Comparison of ENCODE assay signal across 2 cellular contexts in the genomic region with DNA sequence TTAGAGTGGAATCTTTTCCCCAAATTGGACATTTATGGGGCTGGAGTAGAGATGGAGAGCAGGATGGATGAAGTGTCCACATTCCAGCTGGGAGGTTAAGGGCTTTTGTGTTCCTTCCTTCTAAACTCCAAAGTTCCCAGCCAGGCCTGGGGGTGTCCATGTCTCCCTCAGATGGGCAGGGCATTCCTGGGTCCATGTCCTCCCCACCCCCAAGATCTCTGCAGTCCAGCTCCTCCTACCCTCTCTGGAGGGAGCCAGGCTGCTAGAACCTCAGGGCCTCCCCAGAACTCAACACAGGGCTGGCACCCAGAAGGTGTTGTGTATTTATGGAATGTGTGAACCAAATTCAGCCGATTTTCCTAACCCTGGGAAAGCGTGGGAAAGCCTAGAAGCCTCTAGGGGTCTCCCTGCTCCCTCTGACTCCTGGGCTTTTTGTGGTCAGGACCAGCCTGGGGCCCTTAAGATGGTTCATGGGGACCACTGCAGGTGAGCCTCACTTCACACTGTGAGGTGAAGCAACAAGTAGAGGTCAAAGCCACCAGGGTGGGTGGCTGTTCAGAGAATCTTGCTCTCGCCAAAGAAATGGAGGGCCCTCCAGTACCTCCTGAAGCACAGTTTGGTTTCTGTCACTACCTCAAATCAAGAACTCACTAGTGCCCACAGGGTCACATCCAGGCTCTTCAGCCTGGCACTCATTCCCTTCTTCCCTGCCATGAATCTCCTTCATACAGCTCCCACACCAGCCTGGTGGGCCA.
TF ChIP-seq lines count a peak whose summit lies in the region.

No MANE protein-coding gene starts in this region.

TF ChIP-seq in GM23338, 12 proteins besides CTCF, POLR2A, EP300 and RAD21:
- TF ChIP-seq, protein P1, sequence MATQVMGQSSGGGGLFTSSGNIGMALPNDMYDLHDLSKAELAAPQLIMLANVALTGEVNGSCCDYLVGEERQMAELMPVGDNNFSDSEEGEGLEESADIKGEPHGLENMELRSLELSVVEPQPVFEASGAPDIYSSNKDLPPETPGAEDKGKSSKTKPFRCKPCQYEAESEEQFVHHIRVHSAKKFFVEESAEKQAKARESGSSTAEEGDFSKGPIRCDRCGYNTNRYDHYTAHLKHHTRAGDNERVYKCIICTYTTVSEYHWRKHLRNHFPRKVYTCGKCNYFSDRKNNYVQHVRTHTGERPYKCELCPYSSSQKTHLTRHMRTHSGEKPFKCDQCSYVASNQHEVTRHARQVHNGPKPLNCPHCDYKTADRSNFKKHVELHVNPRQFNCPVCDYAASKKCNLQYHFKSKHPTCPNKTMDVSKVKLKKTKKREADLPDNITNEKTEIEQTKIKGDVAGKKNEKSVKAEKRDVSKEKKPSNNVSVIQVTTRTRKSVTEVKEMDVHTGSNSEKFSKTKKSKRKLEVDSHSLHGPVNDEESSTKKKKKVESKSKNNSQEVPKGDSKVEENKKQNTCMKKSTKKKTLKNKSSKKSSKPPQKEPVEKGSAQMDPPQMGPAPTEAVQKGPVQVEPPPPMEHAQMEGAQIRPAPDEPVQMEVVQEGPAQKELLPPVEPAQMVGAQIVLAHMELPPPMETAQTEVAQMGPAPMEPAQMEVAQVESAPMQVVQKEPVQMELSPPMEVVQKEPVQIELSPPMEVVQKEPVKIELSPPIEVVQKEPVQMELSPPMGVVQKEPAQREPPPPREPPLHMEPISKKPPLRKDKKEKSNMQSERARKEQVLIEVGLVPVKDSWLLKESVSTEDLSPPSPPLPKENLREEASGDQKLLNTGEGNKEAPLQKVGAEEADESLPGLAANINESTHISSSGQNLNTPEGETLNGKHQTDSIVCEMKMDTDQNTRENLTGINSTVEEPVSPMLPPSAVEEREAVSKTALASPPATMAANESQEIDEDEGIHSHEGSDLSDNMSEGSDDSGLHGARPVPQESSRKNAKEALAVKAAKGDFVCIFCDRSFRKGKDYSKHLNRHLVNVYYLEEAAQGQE (IDR thresholded peaks at IDR 0.05; ENCODE audit: unreplicated experiment), result no peak
- TF ChIP-seq, protein P2, sequence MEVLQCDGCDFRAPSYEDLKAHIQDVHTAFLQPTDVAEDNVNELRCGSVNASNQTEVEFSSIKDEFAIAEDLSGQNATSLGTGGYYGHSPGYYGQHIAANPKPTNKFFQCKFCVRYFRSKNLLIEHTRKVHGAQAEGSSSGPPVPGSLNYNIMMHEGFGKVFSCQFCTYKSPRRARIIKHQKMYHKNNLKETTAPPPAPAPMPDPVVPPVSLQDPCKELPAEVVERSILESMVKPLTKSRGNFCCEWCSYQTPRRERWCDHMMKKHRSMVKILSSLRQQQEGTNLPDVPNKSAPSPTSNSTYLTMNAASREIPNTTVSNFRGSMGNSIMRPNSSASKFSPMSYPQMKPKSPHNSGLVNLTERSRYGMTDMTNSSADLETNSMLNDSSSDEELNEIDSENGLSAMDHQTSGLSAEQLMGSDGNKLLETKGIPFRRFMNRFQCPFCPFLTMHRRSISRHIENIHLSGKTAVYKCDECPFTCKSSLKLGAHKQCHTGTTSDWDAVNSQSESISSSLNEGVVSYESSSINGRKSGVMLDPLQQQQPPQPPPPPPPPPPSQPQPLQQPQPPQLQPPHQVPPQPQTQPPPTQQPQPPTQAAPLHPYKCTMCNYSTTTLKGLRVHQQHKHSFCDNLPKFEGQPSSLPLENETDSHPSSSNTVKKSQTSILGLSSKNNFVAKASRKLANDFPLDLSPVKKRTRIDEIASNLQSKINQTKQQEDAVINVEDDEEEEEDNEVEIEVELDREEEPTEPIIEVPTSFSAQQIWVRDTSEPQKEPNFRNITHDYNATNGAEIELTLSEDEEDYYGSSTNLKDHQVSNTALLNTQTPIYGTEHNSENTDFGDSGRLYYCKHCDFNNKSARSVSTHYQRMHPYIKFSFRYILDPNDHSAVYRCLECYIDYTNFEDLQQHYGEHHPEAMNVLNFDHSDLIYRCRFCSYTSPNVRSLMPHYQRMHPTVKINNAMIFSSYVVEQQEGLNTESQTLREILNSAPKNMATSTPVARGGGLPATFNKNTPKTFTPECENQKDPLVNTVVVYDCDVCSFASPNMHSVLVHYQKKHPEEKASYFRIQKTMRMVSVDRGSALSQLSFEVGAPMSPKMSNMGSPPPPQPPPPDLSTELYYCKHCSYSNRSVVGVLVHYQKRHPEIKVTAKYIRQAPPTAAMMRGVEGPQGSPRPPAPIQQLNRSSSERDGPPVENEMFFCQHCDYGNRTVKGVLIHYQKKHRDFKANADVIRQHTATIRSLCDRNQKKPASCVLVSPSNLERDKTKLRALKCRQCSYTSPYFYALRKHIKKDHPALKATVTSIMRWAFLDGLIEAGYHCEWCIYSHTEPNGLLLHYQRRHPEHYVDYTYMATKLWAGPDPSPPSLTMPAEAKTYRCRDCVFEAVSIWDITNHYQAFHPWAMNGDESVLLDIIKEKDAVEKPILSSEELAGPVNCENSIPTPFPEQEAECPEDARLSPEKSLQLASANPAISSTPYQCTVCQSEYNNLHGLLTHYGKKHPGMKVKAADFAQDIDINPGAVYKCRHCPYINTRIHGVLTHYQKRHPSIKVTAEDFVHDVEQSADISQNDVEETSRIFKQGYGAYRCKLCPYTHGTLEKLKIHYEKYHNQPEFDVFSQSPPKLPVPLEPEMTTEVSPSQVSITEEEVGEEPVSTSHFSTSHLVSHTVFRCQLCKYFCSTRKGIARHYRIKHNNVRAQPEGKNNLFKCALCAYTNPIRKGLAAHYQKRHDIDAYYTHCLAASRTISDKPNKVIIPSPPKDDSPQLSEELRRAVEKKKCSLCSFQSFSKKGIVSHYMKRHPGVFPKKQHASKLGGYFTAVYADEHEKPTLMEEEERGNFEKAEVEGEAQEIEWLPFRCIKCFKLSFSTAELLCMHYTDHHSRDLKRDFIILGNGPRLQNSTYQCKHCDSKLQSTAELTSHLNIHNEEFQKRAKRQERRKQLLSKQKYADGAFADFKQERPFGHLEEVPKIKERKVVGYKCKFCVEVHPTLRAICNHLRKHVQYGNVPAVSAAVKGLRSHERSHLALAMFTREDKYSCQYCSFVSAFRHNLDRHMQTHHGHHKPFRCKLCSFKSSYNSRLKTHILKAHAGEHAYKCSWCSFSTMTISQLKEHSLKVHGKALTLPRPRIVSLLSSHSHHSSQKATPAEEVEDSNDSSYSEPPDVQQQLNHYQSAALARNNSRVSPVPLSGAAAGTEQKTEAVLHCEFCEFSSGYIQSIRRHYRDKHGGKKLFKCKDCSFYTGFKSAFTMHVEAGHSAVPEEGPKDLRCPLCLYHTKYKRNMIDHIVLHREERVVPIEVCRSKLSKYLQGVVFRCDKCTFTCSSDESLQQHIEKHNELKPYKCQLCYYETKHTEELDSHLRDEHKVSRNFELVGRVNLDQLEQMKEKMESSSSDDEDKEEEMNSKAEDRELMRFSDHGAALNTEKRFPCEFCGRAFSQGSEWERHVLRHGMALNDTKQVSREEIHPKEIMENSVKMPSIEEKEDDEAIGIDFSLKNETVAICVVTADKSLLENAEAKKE (CRISPR knock-in tag; IDR thresholded peaks at IDR 0.05), result no peak
- TF ChIP-seq EZH2phosphoT487 (IDR thresholded peaks at IDR 0.05; ENCODE audit: unreplicated experiment) (no peak), POLR2AphosphoS5 (IDR thresholded peaks at IDR 0.05; ENCODE audit: low read depth) (no peak), ZNF331 (CRISPR knock-in tag; IDR thresholded peaks at IDR 0.05; ENCODE audit: low read depth) (no peak), ZNF114 (CRISPR knock-in tag; IDR thresholded peaks at IDR 0.05) (no peak)
- TF ChIP-seq, protein P3, sequence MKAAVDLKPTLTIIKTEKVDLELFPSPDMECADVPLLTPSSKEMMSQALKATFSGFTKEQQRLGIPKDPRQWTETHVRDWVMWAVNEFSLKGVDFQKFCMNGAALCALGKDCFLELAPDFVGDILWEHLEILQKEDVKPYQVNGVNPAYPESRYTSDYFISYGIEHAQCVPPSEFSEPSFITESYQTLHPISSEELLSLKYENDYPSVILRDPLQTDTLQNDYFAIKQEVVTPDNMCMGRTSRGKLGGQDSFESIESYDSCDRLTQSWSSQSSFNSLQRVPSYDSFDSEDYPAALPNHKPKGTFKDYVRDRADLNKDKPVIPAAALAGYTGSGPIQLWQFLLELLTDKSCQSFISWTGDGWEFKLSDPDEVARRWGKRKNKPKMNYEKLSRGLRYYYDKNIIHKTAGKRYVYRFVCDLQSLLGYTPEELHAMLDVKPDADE (IDR thresholded peaks at IDR 0.05), result no peak

TF ChIP-seq in WTC11, 78 proteins besides CTCF, POLR2A, EP300 and RAD21 (continued from another document):
- TF ChIP-seq ZBTB21 (CRISPR knock-in tag; IDR thresholded peaks at IDR 0.05; ENCODE audit: borderline replicate concordance) (no peak), ZNF219 (CRISPR knock-in tag; IDR thresholded peaks at IDR 0.05; ENCODE audit: borderline replicate concordance) (no peak), GABPB1 (CRISPR knock-in tag; IDR thresholded peaks at IDR 0.05) (no peak), SMAD3 (CRISPR knock-in tag; IDR thresholded peaks at IDR 0.05; ENCODE audit: borderline replicate concordance) (no peak), NR2C2 (CRISPR knock-in tag; IDR thresholded peaks at IDR 0.05) (no peak), MXD4 (CRISPR knock-in tag; IDR thresholded peaks at IDR 0.05; ENCODE audit: borderline replicate concordance) (no peak)
- TF ChIP-seq, protein P4, sequence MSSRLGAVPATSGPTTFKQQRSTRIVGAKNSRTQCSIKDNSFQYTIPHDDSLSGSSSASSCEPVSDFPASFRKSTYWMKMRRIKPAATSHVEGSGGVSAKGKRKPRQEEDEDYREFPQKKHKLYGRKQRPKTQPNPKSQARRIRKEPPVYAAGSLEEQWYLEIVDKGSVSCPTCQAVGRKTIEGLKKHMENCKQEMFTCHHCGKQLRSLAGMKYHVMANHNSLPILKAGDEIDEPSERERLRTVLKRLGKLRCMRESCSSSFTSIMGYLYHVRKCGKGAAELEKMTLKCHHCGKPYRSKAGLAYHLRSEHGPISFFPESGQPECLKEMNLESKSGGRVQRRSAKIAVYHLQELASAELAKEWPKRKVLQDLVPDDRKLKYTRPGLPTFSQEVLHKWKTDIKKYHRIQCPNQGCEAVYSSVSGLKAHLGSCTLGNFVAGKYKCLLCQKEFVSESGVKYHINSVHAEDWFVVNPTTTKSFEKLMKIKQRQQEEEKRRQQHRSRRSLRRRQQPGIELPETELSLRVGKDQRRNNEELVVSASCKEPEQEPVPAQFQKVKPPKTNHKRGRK (CRISPR knock-in tag; IDR thresholded peaks at IDR 0.05; ENCODE audit: borderline replicate concordance), result no peak
- TF ChIP-seq, protein P5, sequence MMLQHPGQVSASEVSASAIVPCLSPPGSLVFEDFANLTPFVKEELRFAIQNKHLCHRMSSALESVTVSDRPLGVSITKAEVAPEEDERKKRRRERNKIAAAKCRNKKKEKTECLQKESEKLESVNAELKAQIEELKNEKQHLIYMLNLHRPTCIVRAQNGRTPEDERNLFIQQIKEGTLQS (CRISPR knock-in tag; conservative IDR thresholded peaks at IDR 0.05), result no peak
- TF ChIP-seq, protein P6, sequence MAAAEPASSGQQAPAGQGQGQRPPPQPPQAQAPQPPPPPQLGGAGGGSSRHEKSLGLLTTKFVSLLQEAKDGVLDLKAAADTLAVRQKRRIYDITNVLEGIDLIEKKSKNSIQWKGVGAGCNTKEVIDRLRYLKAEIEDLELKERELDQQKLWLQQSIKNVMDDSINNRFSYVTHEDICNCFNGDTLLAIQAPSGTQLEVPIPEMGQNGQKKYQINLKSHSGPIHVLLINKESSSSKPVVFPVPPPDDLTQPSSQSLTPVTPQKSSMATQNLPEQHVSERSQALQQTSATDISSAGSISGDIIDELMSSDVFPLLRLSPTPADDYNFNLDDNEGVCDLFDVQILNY (CRISPR knock-in tag; IDR thresholded peaks at IDR 0.05), result no peak
- TF ChIP-seq, protein P7, sequence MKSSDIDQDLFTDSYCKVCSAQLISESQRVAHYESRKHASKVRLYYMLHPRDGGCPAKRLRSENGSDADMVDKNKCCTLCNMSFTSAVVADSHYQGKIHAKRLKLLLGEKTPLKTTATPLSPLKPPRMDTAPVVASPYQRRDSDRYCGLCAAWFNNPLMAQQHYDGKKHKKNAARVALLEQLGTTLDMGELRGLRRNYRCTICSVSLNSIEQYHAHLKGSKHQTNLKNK (CRISPR knock-in tag; IDR thresholded peaks at IDR 0.05), result no peak
- TF ChIP-seq, protein P8, sequence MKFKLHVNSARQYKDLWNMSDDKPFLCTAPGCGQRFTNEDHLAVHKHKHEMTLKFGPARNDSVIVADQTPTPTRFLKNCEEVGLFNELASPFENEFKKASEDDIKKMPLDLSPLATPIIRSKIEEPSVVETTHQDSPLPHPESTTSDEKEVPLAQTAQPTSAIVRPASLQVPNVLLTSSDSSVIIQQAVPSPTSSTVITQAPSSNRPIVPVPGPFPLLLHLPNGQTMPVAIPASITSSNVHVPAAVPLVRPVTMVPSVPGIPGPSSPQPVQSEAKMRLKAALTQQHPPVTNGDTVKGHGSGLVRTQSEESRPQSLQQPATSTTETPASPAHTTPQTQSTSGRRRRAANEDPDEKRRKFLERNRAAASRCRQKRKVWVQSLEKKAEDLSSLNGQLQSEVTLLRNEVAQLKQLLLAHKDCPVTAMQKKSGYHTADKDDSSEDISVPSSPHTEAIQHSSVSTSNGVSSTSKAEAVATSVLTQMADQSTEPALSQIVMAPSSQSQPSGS (CRISPR knock-in tag; IDR thresholded peaks at IDR 0.05; ENCODE audit: borderline replicate concordance, low read depth), result no peak
- TF ChIP-seq, protein P9, sequence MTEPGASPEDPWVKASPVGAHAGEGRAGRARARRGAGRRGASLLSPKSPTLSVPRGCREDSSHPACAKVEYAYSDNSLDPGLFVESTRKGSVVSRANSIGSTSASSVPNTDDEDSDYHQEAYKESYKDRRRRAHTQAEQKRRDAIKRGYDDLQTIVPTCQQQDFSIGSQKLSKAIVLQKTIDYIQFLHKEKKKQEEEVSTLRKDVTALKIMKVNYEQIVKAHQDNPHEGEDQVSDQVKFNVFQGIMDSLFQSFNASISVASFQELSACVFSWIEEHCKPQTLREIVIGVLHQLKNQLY (CRISPR knock-in tag; IDR thresholded peaks at IDR 0.05), result no peak
- TF ChIP-seq, protein P10, sequence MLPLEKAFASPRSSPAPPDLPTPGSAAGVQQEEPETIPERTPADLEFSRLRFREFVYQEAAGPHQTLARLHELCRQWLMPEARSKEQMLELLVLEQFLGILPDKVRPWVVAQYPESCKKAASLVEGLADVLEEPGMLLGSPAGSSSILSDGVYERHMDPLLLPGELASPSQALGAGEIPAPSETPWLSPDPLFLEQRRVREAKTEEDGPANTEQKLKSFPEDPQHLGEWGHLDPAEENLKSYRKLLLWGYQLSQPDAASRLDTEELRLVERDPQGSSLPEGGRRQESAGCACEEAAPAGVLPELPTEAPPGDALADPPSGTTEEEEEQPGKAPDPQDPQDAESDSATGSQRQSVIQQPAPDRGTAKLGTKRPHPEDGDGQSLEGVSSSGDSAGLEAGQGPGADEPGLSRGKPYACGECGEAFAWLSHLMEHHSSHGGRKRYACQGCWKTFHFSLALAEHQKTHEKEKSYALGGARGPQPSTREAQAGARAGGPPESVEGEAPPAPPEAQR (CRISPR knock-in tag; IDR thresholded peaks at IDR 0.05), result no peak
